ENCODE assay signal across 10 cellular contexts in genomic region chr6:30037182-30037788, GRCh38. TPM values are rescaled to one million over a fixed set of nuclear protein-coding genes. Genes with fewer than 3 reads are reported as not detected.
DNase-seq lines count a peak whose midpoint lies in the region; ATAC-seq, FAIRE-seq and TF ChIP-seq lines count a peak whose summit lies in the region.
"Had no signal": no experiment of that assay in that cellular context is flagged by ENCODE, and none has a peak within 500 bp of the region (broad histone marks: within the 10 kb centered on the region; RNA-seq: fewer than 3 reads in every experiment).

No MANE protein-coding gene starts in this region.

- no peak overlapping the region for H3K27ac Mint-ChIP-seq in glutamatergic neuron (ENCODE audit: unreplicated experiment)

- H3K9me3 ChIP-seq in SU-DHL-6 (ENCODE audit: insufficient read depth, low read length) = no peaks in the 10 kb centered on the region

- no peak for TF ChIP-seq POLR2A in H54 (IDR thresholded peaks at IDR 0.05; ENCODE audit: low read depth, low read length)

- TF ChIP-seq CTCF in SU-DHL-6 (IDR thresholded peaks at IDR 0.05; ENCODE audit: insufficient read depth, low read length, poor library complexity, severe bottlenecking) = peak; percentile 66
- TF ChIP-seq CTCF in glutamatergic neuron (IDR thresholded peaks at IDR 0.05; ENCODE audit: partially characterized antibody, unreplicated experiment) = peak; percentile 71

- ATAC-seq in HG02981 (IDR thresholded peaks at IDR 0.05; ENCODE audit: unreplicated experiment) = no peak

- no peaks in the 10 kb centered on the region for H3F3A ChIP-seq in SU-DHL-6 (ENCODE audit: insufficient read depth)

- no peaks in the 10 kb centered on the region for H3K36me3 Mint-ChIP-seq in glutamatergic neuron (ENCODE audit: unreplicated experiment)

- H3K4me2 ChIP-seq in SU-DHL-6 (ENCODE audit: low read depth, low read length, poor library complexity, severe bottlenecking) = no peak overlapping the region

- peak; percentile 20 for DNase-seq in ACHN
- DNase-seq in H54 (ENCODE audit: insufficient read length, low spot score) = no peak
- no peak for DNase-seq in glutamatergic neuron
- no peak for DNase-seq in C1 segment of cervical spinal cord (lab: John Stamatoyannopoulos, UW)
- DNase-seq in OCI-M2 (lab: John Stamatoyannopoulos, UW; ENCODE audit: unreplicated experiment) = no peak
- no peak for DNase-seq in NCI-H748 (lab: John Stamatoyannopoulos, UW; ENCODE audit: unreplicated experiment)
- DNase-seq: right cardiac atrium had no signal

- H3K27me3 ChIP-seq in SU-DHL-6 (ENCODE audit: low read length) = no peaks in the 10 kb centered on the region

- H3K4me3 Mint-ChIP-seq in glutamatergic neuron (ENCODE audit: unreplicated experiment) = no peak overlapping the region

- no peak overlapping the region for H3K4me3 ChIP-seq in SU-DHL-6 (ENCODE audit: insufficient read depth, low read length, poor library complexity, severe bottlenecking)

- peaks cover 2% of the 10 kb centered on the region for H3K4me1 Mint-ChIP-seq in glutamatergic neuron (ENCODE audit: low read depth, unreplicated experiment)

- no peaks in the 10 kb centered on the region for H3K27me3 Mint-ChIP-seq in glutamatergic neuron (ENCODE audit: unreplicated experiment)

- no peaks in the 10 kb centered on the region; the same call in 1 of the 2 replicates for H3K36me3 ChIP-seq in SU-DHL-6 (ENCODE audit: low read length)

- H3K79me2 ChIP-seq in SU-DHL-6 (ENCODE audit: insufficient read depth, low read length) = no peaks in the 10 kb centered on the region

- in situ Hi-C loops in ACHN (cut with HindIII; ENCODE audit: low pct_ligation_motif_present, low pct_unique_long_range_greater_than_20kb, low sequenced_read_pairs) = no loop called here

- H3K9me3 Mint-ChIP-seq in glutamatergic neuron (ENCODE audit: unreplicated experiment) = no peaks in the 10 kb centered on the region

- H3K9me2 ChIP-seq in SU-DHL-6 (replicated peaks; ENCODE audit: insufficient read depth, low read length) = no peaks in the 10 kb centered on the region

- no peak overlapping the region for H2AFZ ChIP-seq in SU-DHL-6 (ENCODE audit: low read depth, low read length, severe bottlenecking)

- H3K9ac ChIP-seq in SU-DHL-6 (ENCODE audit: low read length) = no peak overlapping the region

- H3K27ac ChIP-seq in SU-DHL-6 (ENCODE audit: low read depth, low read length) = no peak overlapping the region

- FAIRE-seq in H54 (lab: Jason Lieb, UNC) = peak; percentile 91

- H4K20me1 ChIP-seq in SU-DHL-6 (ENCODE audit: low read depth, low read length) = no peaks in the 10 kb centered on the region

RNA-seq across cellular contexts. Expression of gene POLR1H, which starts 23.8 kb away (rescaled TPM):
- 17.0 TPM for total RNA-seq in glutamatergic neuron (ENCODE audit: unreplicated experiment)

RNA-seq across cellular contexts. Expression of gene PPP1R11, which starts 29.7 kb away (rescaled TPM):
- total RNA-seq in glutamatergic neuron (ENCODE audit: unreplicated experiment) = 52.3 TPM

RNA-seq across cellular contexts. Expression of gene RNF39, which starts 38.3 kb away (rescaled TPM):
- total RNA-seq in glutamatergic neuron (ENCODE audit: unreplicated experiment) = not detected
- total RNA-seq: activated CD8-positive, alpha-beta memory T cell treated with anti-CD3 and anti-CD28 coated beads for 36 hours; right cardiac atrium had no signal
